ENCODE assay signal across 18 cellular contexts in the genomic region with DNA sequence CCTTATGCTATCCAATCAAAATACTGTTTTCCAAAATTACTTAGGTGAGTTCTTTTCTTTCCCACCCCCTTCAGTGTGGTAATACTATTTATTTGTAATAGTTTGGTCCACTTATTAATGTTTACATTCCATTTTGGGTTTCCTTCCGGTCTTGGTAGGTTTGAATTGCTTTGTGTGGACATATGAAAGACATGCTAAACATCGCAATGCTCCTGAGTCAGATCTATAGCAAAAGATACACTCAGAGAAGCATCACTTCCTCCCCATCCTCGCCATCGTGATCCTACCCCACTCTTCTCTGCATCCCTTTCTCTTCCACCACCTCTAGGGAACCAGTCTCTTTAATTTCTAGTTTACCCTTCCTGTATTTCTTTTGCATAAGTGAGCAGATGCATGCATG. TPM values are rescaled to one million over a fixed set of nuclear protein-coding genes. Genes with fewer than 3 reads are reported as not detected.
DNase-seq lines count a peak whose midpoint lies in the region; ATAC-seq and TF ChIP-seq lines count a peak whose summit lies in the region.
"Had no signal": no experiment of that assay in that cellular context is flagged by ENCODE, and none has a peak within 500 bp of the region (broad histone marks: within the 10 kb centered on the region; RNA-seq: fewer than 3 reads in every experiment).

No MANE protein-coding gene starts in this region.

- no peak overlapping the region for H3K9ac ChIP-seq in mesenchymal stem cell (ENCODE audit: low read length)
- H3K9ac ChIP-seq: BLaER1, GM23248 had no signal

- CTCF ChIA-PET in OCI-LY7 (lab: Charles Lee; ENCODE audit: unreplicated experiment), result no interaction called here

- H3K23ac ChIP-seq in mesenchymal stem cell (ENCODE audit: low read length in 2 of 2), result no peak overlapping the region

- H4K91ac ChIP-seq in mesenchymal stem cell (ENCODE audit: low read length), result no peak overlapping the region

- no TSS peak for BruUV-seq in OCI-LY7 (replicated peaks; lab: Mats Ljungman, UMichigan)

- H3K9me3 ChIP-seq in RWPE2 (ENCODE audit: severe bottlenecking) (no peaks in the 10 kb centered on the region), mesenchymal stem cell (ENCODE audit: control insufficient read depth, low read length) (no peaks in the 10 kb centered on the region), OCI-LY7 (ENCODE audit: low read length) (no peaks in the 10 kb centered on the region)
- H3K9me3 ChIP-seq: BLaER1, Caco-2 had no signal

- WGBS in mesenchymal stem cell, result 69% methylated on average over 3 of the region's 4 CpGs

- H2BK15ac ChIP-seq in mesenchymal stem cell (ENCODE audit: low read depth, poor library complexity, severe bottlenecking), result no peak overlapping the region

- DNase-seq in NCI-H748 (lab: John Stamatoyannopoulos, UW; ENCODE audit: unreplicated experiment) (peak; percentile 47), NCI-H748 treated with DMSO at 0.1 percent for 48 hours (lab: John Stamatoyannopoulos, UW) (no peak), HS-5 (ENCODE audit: low read depth) (peak; percentile 19), RWPE2 (ENCODE audit: low spot score) (no peak), mesenchymal stem cell (no peak), OCI-LY7 (ENCODE audit: low spot score) (no peak)
- DNase-seq: Caco-2; CD4-positive, CD25-positive, alpha-beta regulatory T cell; CD8-positive, alpha-beta T cell; DMS153; DND-41; GM23248; H7 had no signal

- no peaks in the 10 kb centered on the region for H4K20me1 ChIP-seq in OCI-LY7 (ENCODE audit: insufficient read depth, low read length)
- H4K20me1 ChIP-seq: BLaER1 had no signal

- H3K36me3 ChIP-seq in RWPE2 (ENCODE audit: low read depth), result no peaks in the 10 kb centered on the region
- no peaks in the 10 kb centered on the region for H3K36me3 ChIP-seq in mesenchymal stem cell (ENCODE audit: control insufficient read depth in 1 of 2, insufficient read depth in 2 of 2, low read depth in 1 of 2, low read length in 2 of 2)
- no peaks in the 10 kb centered on the region for H3K36me3 ChIP-seq in OCI-LY7 (ENCODE audit: insufficient read depth, low read length)
- H3K36me3 ChIP-seq: BLaER1 had no signal

- H3K27ac ChIP-seq in RWPE2 (ENCODE audit: poor library complexity, severe bottlenecking), result no peak overlapping the region
- no peak overlapping the region for H3K27ac ChIP-seq in mesenchymal stem cell (ENCODE audit: low read length, poor library complexity, severe bottlenecking)
- H3K27ac ChIP-seq in OCI-LY7 (ENCODE audit: low read depth, low read length, poor library complexity, severe bottlenecking), result no peak overlapping the region
- H3K27ac ChIP-seq: 22Rv1, BLaER1, C4-2B, GM23248 had no signal

- TF ChIP-seq CTCF in RWPE2 (IDR thresholded peaks at IDR 0.05; ENCODE audit: poor library complexity, severe bottlenecking) (no peak), OCI-LY7 (conservative IDR thresholded peaks at IDR 0.05; ENCODE audit: low read length) (no peak)

- intact Hi-C loops in OCI-LY7 (cut with micrococcal nuclease; ENCODE audit: unreplicated experiment), result no loop called here

- H3K79me2 ChIP-seq in OCI-LY7 (ENCODE audit: insufficient read depth, low read depth, low read length), result no peaks in the 10 kb centered on the region

- H3K4ac ChIP-seq in mesenchymal stem cell (ENCODE audit: low read depth in 1 of 2, low read length in 2 of 2), result no peak overlapping the region

- H3K9me2 ChIP-seq in OCI-LY7 (ENCODE audit: insufficient read depth, low read length), result no peaks in the 10 kb centered on the region

- H2AFZ ChIP-seq in mesenchymal stem cell (ENCODE audit: low read depth, low read length), result no peak overlapping the region
- H2AFZ ChIP-seq in OCI-LY7 (ENCODE audit: low read length), result no peak overlapping the region
- H2AFZ ChIP-seq: GM23248 had no signal

- peaks cover 3% of the 10 kb centered on the region for H3K27me3 ChIP-seq in RWPE2 (ENCODE audit: insufficient read depth, poor library complexity, severe bottlenecking)
- H3K27me3 ChIP-seq in mesenchymal stem cell (ENCODE audit: control insufficient read depth in 1 of 2, insufficient read depth in 1 of 2, low read length in 2 of 2), result peaks cover 0 to 37% of the 10 kb centered on the region in 2 experiments
- H3K27me3 ChIP-seq: BLaER1 had no signal

- no peak overlapping the region for H2BK120ac ChIP-seq in mesenchymal stem cell (ENCODE audit: low read depth, low read length)

- no peaks in the 10 kb centered on the region for H3K79me1 ChIP-seq in mesenchymal stem cell (replicated peaks; ENCODE audit: low read length, poor library complexity, severe bottlenecking)

- no peak overlapping the region for H3K4me2 ChIP-seq in mesenchymal stem cell (ENCODE audit: low read length, poor library complexity, severe bottlenecking)
- no peak overlapping the region for H3K4me2 ChIP-seq in OCI-LY7 (ENCODE audit: low read length)
- H3K4me2 ChIP-seq: BLaER1 had no signal

- no peaks in the 10 kb centered on the region for H3K4me1 ChIP-seq in RWPE2 (ENCODE audit: insufficient read depth, poor library complexity, severe bottlenecking)
- no peaks in the 10 kb centered on the region for H3K4me1 ChIP-seq in mesenchymal stem cell (ENCODE audit: control insufficient read depth, insufficient read depth, low read depth, low read length)
- no peaks in the 10 kb centered on the region for H3K4me1 ChIP-seq in OCI-LY7 (ENCODE audit: insufficient read depth, low read length, poor library complexity, severe bottlenecking)
- H3K4me1 ChIP-seq: Caco-2 had no signal

- H3K18ac ChIP-seq in mesenchymal stem cell (ENCODE audit: low read depth in 1 of 2, low read length in 2 of 2), result no peak overlapping the region

- H2BK12ac ChIP-seq in mesenchymal stem cell (ENCODE audit: low read length in 2 of 2), result no peak overlapping the region

- no peak overlapping the region for H2AK5ac ChIP-seq in mesenchymal stem cell (ENCODE audit: low read length, severe bottlenecking)

- no peak overlapping the region for H4K8ac ChIP-seq in mesenchymal stem cell (ENCODE audit: low read length)

- H3K14ac ChIP-seq in mesenchymal stem cell (ENCODE audit: low read length in 2 of 2), result no peak overlapping the region

- no peak overlapping the region for H2BK5ac ChIP-seq in mesenchymal stem cell (ENCODE audit: low read depth, low read length, poor library complexity, severe bottlenecking)

- H3K4me3 ChIP-seq in RWPE2 (ENCODE audit: severe bottlenecking), result no peak overlapping the region
- no peak overlapping the region for H3K4me3 ChIP-seq in mesenchymal stem cell (ENCODE audit: insufficient read depth in 1 of 2, low read depth in 1 of 2, low read length in 2 of 2)
- H3K4me3 ChIP-seq in OCI-LY7 (ENCODE audit: low read depth, low read length, poor library complexity, severe bottlenecking), result no peak overlapping the region
- H3K4me3 ChIP-seq: BLaER1, GM23248 had no signal

- POLR2A ChIA-PET in OCI-LY7 (lab: Charles Lee), result no interaction called here

- ATAC-seq in RWPE2 (ENCODE audit: low read depth), result peak; percentile 66
- ATAC-seq: CD8-positive, alpha-beta T cell; HCT116 had no signal

RNA-seq across cellular contexts. Expression of gene TUNAR, which starts 30.0 kb away (rescaled TPM):
- polyA plus RNA-seq in mesenchymal stem cell (2013, experiment 1 of 2), result not detected
- not detected for polyA plus RNA-seq in mesenchymal stem cell (2013, experiment 2 of 2)
- 0.10 and 0.54 TPM in 2 replicates for total RNA-seq in OCI-LY7 (2014; rRNA removed; shearing (Covaris generic))
- total RNA-seq in OCI-LY7 (2022), result 0.17 TPM in 1 of 2 replicates, not detected in the other
- total RNA-seq: Caco-2; CD4-positive, CD25-positive, alpha-beta regulatory T cell; CD8-positive, alpha-beta T cell; GM23248 had no signal
- polyA plus RNA-seq: AG04450; CD4-positive, CD25-positive, alpha-beta regulatory T cell; GM23248 had no signal

Comparison
In these comparisons a context has a peak if more than half of its experiments do, and no peak if none do; other contexts are left out.
1. DNase-seq: peak in NCI-H748 (single experiment) and HS-5 (single experiment); none in NCI-H748 treated with DMSO at 0.1 percent for 48 hours (single experiment), RWPE2 (single experiment), mesenchymal stem cell (single experiment) and OCI-LY7 (single experiment).